In genomic region chr15:96893159-96893906, GRCh38 we compare ENCODE assay signal across 8 cellular contexts.
DNase-seq lines count a peak whose midpoint lies in the region; ATAC-seq and TF ChIP-seq lines count a peak whose summit lies in the region.

No MANE protein-coding gene starts in this region.

- H2BK15ac ChIP-seq in mesendoderm (replicated peaks; ENCODE audit: low read depth) = no peak overlapping the region

- H3K4me2 ChIP-seq in mesendoderm (ENCODE audit: low read length) = no peak overlapping the region

- H3K4me1 ChIP-seq in mesendoderm (ENCODE audit: control insufficient read depth, low read depth, low read length) = no peaks in the 10 kb centered on the region

- no peak overlapping the region for H3K18ac ChIP-seq in mesendoderm (ENCODE audit: low read length)

- no peaks in the 10 kb centered on the region for H3K79me1 ChIP-seq in mesendoderm (ENCODE audit: low read length)

- peaks cover 35% of the 10 kb centered on the region for H3K4me1 Mint-ChIP-seq in brain

- no peaks in the 10 kb centered on the region for H3K79me2 ChIP-seq in mesendoderm (ENCODE audit: control insufficient read depth, insufficient read depth, low read length)

- no CpG with 5 or more reads among the region's 5 CpGs for WGBS in mesendoderm (ENCODE audit: extremely low coverage, insufficient coverage, low lambda C conversion rate)

- no peak overlapping the region for H3K9ac ChIP-seq in mesendoderm (ENCODE audit: low read length)

- H3K27ac ChIP-seq in mesendoderm (ENCODE audit: low read depth, low read length) = no peak overlapping the region

- no peak overlapping the region for H2BK5ac ChIP-seq in mesendoderm (ENCODE audit: low read length)

- peaks cover 0 to 8% (median 0%) of the 10 kb centered on the region in 5 experiments for H3K9me3 Mint-ChIP-seq in brain

- no peak overlapping the region for H3K23ac ChIP-seq in mesendoderm (ENCODE audit: low read length)

- no peak overlapping the region for H4K8ac ChIP-seq in mesendoderm (ENCODE audit: low read depth, low read length)

- peak; percentile 4 for DNase-seq in GM20000 (ENCODE audit: low spot score)
- peak; percentile 0 to 5 for DNase-seq in NCI-H1930 (lab: John Stamatoyannopoulos, UW)
- peak; percentile 86 for DNase-seq in mesendoderm
- no peak for DNase-seq in DMS79 treated with DMSO at 0.1 percent for 48 hours (lab: John Stamatoyannopoulos, UW)
- DNase-seq in D341Med (ENCODE audit: low spot score) = no peak

- no peaks in the 10 kb centered on the region for H3K27me3 ChIP-seq in mesendoderm (ENCODE audit: insufficient read depth, low read length, poor library complexity)

- H2BK120ac ChIP-seq in mesendoderm (ENCODE audit: low read depth, low read length) = no peak overlapping the region

- peak overlapping the region in 3 of 5 experiments; percentile 7 to 53 (median 40) for H3K4me3 Mint-ChIP-seq in brain

- TF ChIP-seq CTCF in GM20000 (IDR thresholded peaks at IDR 0.05; ENCODE audit: extremely low read depth, missing control alignments) (no peak), brain (conservative IDR thresholded peaks at IDR 0.05) (peak; percentile 70 to 85)

- peaks cover 11% of the 10 kb centered on the region for H3K27me3 Mint-ChIP-seq in brain

- ATAC-seq in GM19324 (IDR thresholded peaks at IDR 0.05; ENCODE audit: low FRiP score, unreplicated experiment) (no peak), GM18502 (IDR thresholded peaks at IDR 0.05; ENCODE audit: poor library complexity, unreplicated experiment) (no peak)

- H3K36me3 ChIP-seq in mesendoderm (ENCODE audit: control insufficient read depth, insufficient read depth, low read length) = no peaks in the 10 kb centered on the region

- H2AK5ac ChIP-seq in mesendoderm (ENCODE audit: low read length) = no peak overlapping the region

- H3K36me3 Mint-ChIP-seq in brain = no peaks in the 10 kb centered on the region

- H3K56ac ChIP-seq in mesendoderm (ENCODE audit: low read length) = no peak overlapping the region

- H3K27ac Mint-ChIP-seq in brain = peak overlapping the region in 2 of 5 experiments; percentile 11 to 35

- no peak overlapping the region for H3K4me3 ChIP-seq in mesendoderm (ENCODE audit: low read length)

- no peak overlapping the region for H3K4ac ChIP-seq in mesendoderm (ENCODE audit: low read depth, low read length)

- H4K5ac ChIP-seq in mesendoderm (ENCODE audit: low read length) = no peak overlapping the region

Comparison
In these comparisons a context has a peak if more than half of its experiments do, and no peak if none do; other contexts are left out.
1. DNase-seq: peak in GM20000 (single experiment), NCI-H1930 (2 of 2) and mesendoderm (single experiment); none in DMS79 treated with DMSO at 0.1 percent for 48 hours (single experiment) and D341Med (single experiment).